In genomic region chr10:113305871-113306270, GRCh38 we compare ENCODE assay signal across 2 cellular contexts.
TF ChIP-seq lines count a peak whose summit lies in the region.

No MANE protein-coding gene starts in this region.

TF ChIP-seq in IMR-90, 13 proteins besides CTCF, POLR2A, EP300 and RAD21:
- TF ChIP-seq RFX5 (IDR thresholded peaks at IDR 0.05; ENCODE audit: low read depth, low read length) = no peak
- TF ChIP-seq NFE2L2 (IDR thresholded peaks at IDR 0.05; ENCODE audit: low read depth, low read length) = no peak
- TF ChIP-seq FOS (IDR thresholded peaks at IDR 0.05; ENCODE audit: low read depth, low read length) = no peak
- TF ChIP-seq SMC3 (IDR thresholded peaks at IDR 0.05; ENCODE audit: low read depth, low read length) = no peak

TF ChIP-seq in endothelial cell of umbilical vein, 7 proteins besides CTCF, POLR2A, EP300 and RAD21:
- TF ChIP-seq MYC (IDR thresholded peaks at IDR 0.05; ENCODE audit: low read depth, low read length) (no peak), GATA2 (IDR thresholded peaks at IDR 0.05; ENCODE audit: insufficient read depth, insufficient read length, low read depth, low read length) (no peak), POLR2AphosphoS5 (IDR thresholded peaks at IDR 0.05; ENCODE audit: insufficient read depth, low read depth, low read length) (no peak), JUN (IDR thresholded peaks at IDR 0.05; ENCODE audit: borderline replicate concordance, insufficient read depth, insufficient read length, low read depth) (no peak), MAX (IDR thresholded peaks at IDR 0.05; ENCODE audit: insufficient read depth, insufficient read length) (no peak), EZH2 (IDR thresholded peaks at IDR 0.05; ENCODE audit: borderline replicate concordance, low read depth, low read length, severe bottlenecking) (no peak), FOS (IDR thresholded peaks at IDR 0.05; ENCODE audit: borderline replicate concordance, insufficient read depth, low read length) (no peak)
